ENCODE assay signal across 19 cellular contexts in the genomic region with DNA sequence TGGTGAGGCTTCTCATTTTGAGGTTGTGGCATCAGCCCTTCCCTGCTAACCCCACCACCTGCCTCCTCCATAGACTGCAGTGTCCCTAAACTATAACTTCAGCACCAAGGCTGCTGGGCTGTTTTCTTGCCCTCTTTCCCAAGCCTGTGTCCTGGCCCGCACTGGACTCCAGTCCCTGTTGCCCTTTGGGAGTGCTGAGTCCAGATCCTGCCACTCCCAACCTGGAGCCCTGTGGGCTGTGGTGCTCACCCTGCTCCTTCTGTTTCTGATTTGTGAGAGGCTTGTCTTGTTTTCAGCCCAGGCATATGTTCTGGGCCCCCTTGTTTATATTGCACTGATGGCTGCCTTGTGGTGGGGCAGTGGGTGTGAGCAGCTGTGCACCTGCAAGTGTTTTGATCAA. TPM values are rescaled to one million over a fixed set of nuclear protein-coding genes. Genes with fewer than 3 reads are reported as not detected.
"Had no signal": no experiment of that assay in that cellular context is flagged by ENCODE, and none has a peak within 500 bp of the region (broad histone marks: within the 10 kb centered on the region; RNA-seq: fewer than 3 reads in every experiment).

No MANE protein-coding gene starts in this region.

- DNase-seq: activated CD4-positive, alpha-beta T cell treated with anti-CD3 and anti-CD28 coated beads, Interleukin-2, amount 50 U/mL, for 48 hours; activated gamma-delta T cell treated with Interleukin-2 at 50 U/mL for 16 hours; activated T-cell treated with anti-CD3 and anti-CD28 coated beads for 4 hours; effector memory CD8-positive, alpha-beta T cell; esophagus squamous epithelium; immature natural killer cell; occipital lobe; small intestine; stimulated activated CD4-positive, alpha-beta T cell treated with anti-CD3 and anti-CD28 coated beads, Interleukin-4, amount 100 ng/mL, for 1 hour; stimulated activated naive CD8-positive, alpha-beta T cell treated with anti-CD3 and anti-CD28 coated beads, Interleukin-15, amount 100 ng/mL, for 72 hours; T-helper 2 cell; WERI-Rb-1 had no signal

- FAIRE-seq: small intestine had no signal

- H3K4me3 ChIP-seq: adrenal gland, esophagus squamous epithelium, heart right ventricle, lung, right atrium auricular region, suprapubic skin had no signal

- H3K9me3 ChIP-seq: adrenal gland, suprapubic skin had no signal

- H3K27ac ChIP-seq: suprapubic skin, WERI-Rb-1 had no signal

- ATAC-seq: activated naive CD4-positive, alpha-beta T cell treated with anti-CD3 and anti-CD28 coated beads, Interleukin-2, amount 50 U/mL, for 72 hours; effector memory CD8-positive, alpha-beta T cell; heart right ventricle; stimulated activated naive CD8-positive, alpha-beta T cell treated with anti-CD3 and anti-CD28 coated beads, Interleukin-15, amount 100 ng/mL, for 72 hours had no signal

- H3K27me3 ChIP-seq: adrenal gland, esophagus squamous epithelium, heart right ventricle, right atrium auricular region, suprapubic skin had no signal

- H3K36me3 ChIP-seq: adrenal gland, esophagus squamous epithelium, heart right ventricle, right atrium auricular region, suprapubic skin, WERI-Rb-1 had no signal

RNA-seq across cellular contexts. Expression of a gene that starts 39.7 kb away (rescaled TPM):
- total RNA-seq: dermis microvascular lymphatic vessel endothelial cell, esophagus squamous epithelium, occipital lobe, right atrium auricular region, suprapubic skin had no signal
- polyA plus RNA-seq: adrenal gland, heart right ventricle, immature natural killer cell, lung, small intestine had no signal
